Comparison of ENCODE assay signal across 8 cellular contexts in the genomic region with DNA sequence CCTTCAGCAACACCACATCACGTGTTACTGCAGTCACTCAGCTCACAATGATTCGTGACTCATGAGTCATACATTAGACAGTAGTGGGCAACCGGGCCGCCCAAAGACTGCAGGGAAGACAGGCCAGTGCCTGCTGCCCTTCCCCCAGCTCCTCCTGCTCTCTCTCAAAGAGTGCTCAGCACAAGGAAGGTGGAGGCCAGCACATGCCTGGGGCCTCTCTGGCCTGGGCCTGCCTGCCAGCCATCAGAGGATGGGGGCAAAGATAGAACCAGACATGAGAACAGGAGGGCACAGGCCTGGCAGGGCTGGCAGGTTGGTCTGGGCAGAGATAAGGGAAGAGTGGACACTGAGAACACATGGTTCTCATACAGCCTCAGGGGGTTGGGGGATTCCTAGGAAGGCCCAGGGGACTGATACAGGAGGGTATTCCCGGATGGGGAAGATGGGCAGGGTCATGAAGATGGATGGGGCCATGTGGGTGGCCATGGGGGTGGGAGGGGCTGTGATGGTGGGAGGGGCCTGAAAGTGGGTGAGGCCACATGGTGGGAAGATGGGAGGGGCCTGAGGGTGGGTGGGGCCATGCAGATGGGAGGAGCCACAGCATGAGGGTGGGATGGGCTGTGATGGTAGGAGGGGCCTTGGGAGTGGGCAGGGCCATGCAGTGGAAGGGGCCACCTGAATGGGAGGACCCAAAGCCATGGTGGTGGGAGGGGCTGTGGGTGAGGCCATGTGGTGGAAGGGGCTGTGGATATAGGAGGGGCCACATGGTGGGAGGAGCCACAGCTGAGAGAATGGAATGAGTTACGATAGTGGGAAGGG. TPM values are rescaled to one million over a fixed set of nuclear protein-coding genes. Genes with fewer than 3 reads are reported as not detected.
A peak's percentile ranks its signal among the peaks of the same experiment; 100 is the strongest.
DNase-seq lines count a peak whose midpoint lies in the region; ATAC-seq and TF ChIP-seq lines count a peak whose summit lies in the region.

No MANE protein-coding gene starts in this region.

- WGBS in mesendoderm (ENCODE audit: extremely low coverage, insufficient coverage, low lambda C conversion rate): no CpG with 5 or more reads among the region's 6 CpGs

- no peaks in the 10 kb centered on the region for H3K79me2 ChIP-seq in mesendoderm (ENCODE audit: control insufficient read depth, insufficient read depth, low read length)

- peak in 4 of 6 experiments; percentile 7 to 37 (median 14) for DNase-seq in stimulated activated naive CD4-positive, alpha-beta T cell (lab: John Stamatoyannopoulos, UW)
- no peak for DNase-seq in stimulated activated naive CD4-positive, alpha-beta T cell treated with Interleukin-2 at 50 U/mL for 16 hours (lab: John Stamatoyannopoulos, UW)
- DNase-seq in NB4 (ENCODE audit: low read depth) (peak; percentile 81), brain microvascular endothelial cell (peak; percentile 79), mesendoderm (peak; percentile 95), NCI-H526 treated with DMSO at 0.1 percent for 48 hours (lab: John Stamatoyannopoulos, UW) (no peak)

- TF ChIP-seq POLR2A in NB4 (IDR thresholded peaks at IDR 0.05; ENCODE audit: extremely low read depth, insufficient read length): no peak

- no peak overlapping the region for H4K5ac ChIP-seq in mesendoderm (ENCODE audit: low read length)

- no peak overlapping the region for H3K4me3 ChIP-seq in NB4 (ENCODE audit: low read depth, low read length)
- H3K4me3 ChIP-seq in brain microvascular endothelial cell (ENCODE audit: low read depth, low read length): no peak overlapping the region
- no peak overlapping the region for H3K4me3 ChIP-seq in mesendoderm (ENCODE audit: low read length)

- no peak overlapping the region for H3K9ac ChIP-seq in mesendoderm (ENCODE audit: low read length)

- no peak overlapping the region for H3K56ac ChIP-seq in mesendoderm (ENCODE audit: low read length)

- no peak overlapping the region for H2BK120ac ChIP-seq in mesendoderm (ENCODE audit: low read depth, low read length)

- no peak overlapping the region for H3K4me2 ChIP-seq in mesendoderm (ENCODE audit: low read length)

- in situ Hi-C loops in brain microvascular endothelial cell (cut with HindIII; ENCODE audit: low pct_ligation_motif_present, low sequenced_read_pairs): no loop called here

- ATAC-seq in GM18907 (IDR thresholded peaks at IDR 0.05; ENCODE audit: unreplicated experiment) (no peak), HG02938 (IDR thresholded peaks at IDR 0.05; ENCODE audit: unreplicated experiment) (no peak)

- no peak overlapping the region for H2BK5ac ChIP-seq in mesendoderm (ENCODE audit: low read length)

- no peak overlapping the region for H3K18ac ChIP-seq in mesendoderm (ENCODE audit: low read length)

- H2BK15ac ChIP-seq in mesendoderm (replicated peaks; ENCODE audit: low read depth): no peak overlapping the region

- no peak overlapping the region for H2AK5ac ChIP-seq in mesendoderm (ENCODE audit: low read length)

- peaks cover 68% of the 10 kb centered on the region for H3K36me3 ChIP-seq in brain microvascular endothelial cell (replicated peaks)
- H3K36me3 ChIP-seq in mesendoderm (ENCODE audit: control insufficient read depth, insufficient read depth, low read length): peaks cover 5% of the 10 kb centered on the region

- no peak for TF ChIP-seq CTCF in NB4 (IDR thresholded peaks at IDR 0.05; ENCODE audit: low read depth, low read length)
- no peak for TF ChIP-seq CTCF in brain microvascular endothelial cell (IDR thresholded peaks at IDR 0.05; ENCODE audit: low read depth, low read length, missing control alignments)

- H3K4me1 ChIP-seq in mesendoderm (ENCODE audit: control insufficient read depth, low read depth, low read length): peaks cover 2% of the 10 kb centered on the region

- H3K23ac ChIP-seq in mesendoderm (ENCODE audit: low read length): no peak overlapping the region

- H3K27me3 ChIP-seq in brain microvascular endothelial cell (replicated peaks): no peaks in the 10 kb centered on the region
- no peaks in the 10 kb centered on the region for H3K27me3 ChIP-seq in mesendoderm (ENCODE audit: insufficient read depth, low read length, poor library complexity)

- no peak overlapping the region for H3K4ac ChIP-seq in mesendoderm (ENCODE audit: low read depth, low read length)

- H3K27ac ChIP-seq in brain microvascular endothelial cell (peak overlapping the region; percentile 71), mesendoderm (ENCODE audit: low read depth, low read length) (no peak overlapping the region)

- no peak overlapping the region for H4K8ac ChIP-seq in mesendoderm (ENCODE audit: low read depth, low read length)

- no peaks in the 10 kb centered on the region for H3K79me1 ChIP-seq in mesendoderm (ENCODE audit: low read length)

RNA-seq across cellular contexts. Expression of a gene that starts 29.0 kb away (rescaled TPM):
- polyA plus RNA-seq in mesendoderm (2013, experiment 1 of 2): 30.2 TPM
- 30.1 TPM for polyA plus RNA-seq in mesendoderm (2013, experiment 2 of 2)

RNA-seq across cellular contexts. Expression of a gene that starts 37.7 kb away (rescaled TPM):
- 13.8 TPM for polyA plus RNA-seq in mesendoderm (2013, experiment 1 of 2)
- 14.1 TPM for polyA plus RNA-seq in mesendoderm (2013, experiment 2 of 2)

Comparison
In these comparisons a context has a peak if more than half of its experiments do, and no peak if none do; other contexts are left out.
1. DNase-seq: peak in stimulated activated naive CD4-positive, alpha-beta T cell (4 of 6), NB4 (single experiment), brain microvascular endothelial cell (single experiment) and mesendoderm (single experiment); none in stimulated activated naive CD4-positive, alpha-beta T cell treated with Interleukin-2 at 50 U/mL for 16 hours (single experiment) and NCI-H526 treated with DMSO at 0.1 percent for 48 hours (single experiment).